ENCODE assay signal across 8 cellular contexts in genomic region chr13:21670883-21671792, GRCh38. TPM values are rescaled to one million over a fixed set of nuclear protein-coding genes. Genes with fewer than 3 reads are reported as not detected.
DNase-seq lines count a peak whose midpoint lies in the region; ATAC-seq, FAIRE-seq and TF ChIP-seq lines count a peak whose summit lies in the region.

Gene FGF9, plus strand, starts transcription at chr13:21671073. Its CDS starts 840 bp downstream, at chr13:21671913.

- peak; percentile 94 for DNase-seq in 8988T
- DNase-seq in NCI-H2107 (lab: John Stamatoyannopoulos, UW): peak; percentile 67
- peak; percentile 72 for DNase-seq in UCSD-AML1 (lab: John Stamatoyannopoulos, UW; ENCODE audit: unreplicated experiment)
- DNase-seq in bronchial epithelial cell (ENCODE audit: low read depth): peak; percentile 68
- DNase-seq in iris pigment epithelial cell (ENCODE audit: low read depth): peak; percentile 84
- DNase-seq in stimulated activated CD4-positive, alpha-beta T cell treated with anti-CD3 and anti-CD28 coated beads, Interleukin-15, amount 100 ng/mL, for 1 hour (ENCODE audit: low read depth in 1 of 2, low spot score in 1 of 2): peak; percentile 63 to 74

- H3K36me3 ChIP-seq in bronchial epithelial cell (ENCODE audit: control insufficient read depth, insufficient read depth, low read length): no peaks in the 10 kb centered on the region

- TF ChIP-seq CTCF in bronchial epithelial cell (IDR thresholded peaks at IDR 0.05; ENCODE audit: insufficient read depth, low read length, severe bottlenecking): peak; percentile 28

- ATAC-seq in GM18498 (IDR thresholded peaks at IDR 0.05; ENCODE audit: unreplicated experiment): peak; percentile 83
- peak; percentile 75 for ATAC-seq in HG02870 (IDR thresholded peaks at IDR 0.05; ENCODE audit: unreplicated experiment)

- FAIRE-seq in bronchial epithelial cell (lab: Jason Lieb, UNC): no peak

- peak within 1 kb of the TSS; percentile 42 for H3K4me3 ChIP-seq in bronchial epithelial cell (ENCODE audit: low read depth, low read length)

- H3K27me3 ChIP-seq in bronchial epithelial cell (ENCODE audit: control insufficient read depth, insufficient read depth, low read length): peaks cover 11% of the 10 kb centered on the region

RNA-seq across cellular contexts. Expression of gene FGF9, which starts in this region (rescaled TPM):
- total RNA-seq in bronchial epithelial cell: under 0.01 and 0.79 TPM in 2 replicates

Comparison
In these comparisons a context has a peak if more than half of its experiments do, and no peak if none do; other contexts are left out.
1. Peak in every context shown above with its lines: DNase-seq, ATAC-seq and H3K4me3 ChIP-seq.
2. Peak in DNase-seq and H3K4me3 ChIP-seq in bronchial epithelial cell; RNA of the gene not detected or under 1 TPM.